25 cellular contexts compared by ENCODE assay signal in the genomic region with DNA sequence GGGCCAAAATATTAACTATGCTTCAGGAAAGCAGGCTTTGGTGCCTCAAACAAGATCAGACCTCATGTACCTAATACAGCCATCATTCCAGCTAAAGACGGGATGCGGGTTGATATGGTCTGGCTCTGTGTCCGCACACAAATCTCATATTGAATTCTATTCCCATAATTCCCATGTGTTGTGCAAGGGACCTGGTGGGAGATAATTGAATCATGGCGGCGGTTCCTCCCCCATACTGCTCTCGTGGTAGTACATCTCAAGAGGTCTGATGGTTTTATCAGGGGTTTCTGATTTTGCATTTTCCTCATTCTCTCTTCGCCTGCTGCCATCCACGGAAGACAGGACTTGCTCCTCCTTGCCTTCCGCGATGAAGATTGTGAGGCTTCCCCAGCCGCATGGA. TPM values are rescaled to one million over a fixed set of nuclear protein-coding genes. Genes with fewer than 3 reads are reported as not detected.
DNase-seq lines count a peak whose midpoint lies in the region; ATAC-seq, FAIRE-seq and TF ChIP-seq lines count a peak whose summit lies in the region.
"Had no signal": no experiment of that assay in that cellular context is flagged by ENCODE, and none has a peak within 500 bp of the region (broad histone marks: within the 10 kb centered on the region; RNA-seq: fewer than 3 reads in every experiment).

No MANE protein-coding gene starts in this region.

- H3K9ac ChIP-seq in kidney (ENCODE audit: low read length in 2 of 2), result no peak overlapping the region

- peaks cover 13% of the 10 kb centered on the region for H3K4me1 Mint-ChIP-seq in stimulated activated effector memory CD8-positive, alpha-beta T cell treated with anti-CD3 and anti-CD28 coated beads, Interleukin-12 subunit alpha, Interleukin-12 subunit beta, amount 100 ng/mL, for 72 hours
- peaks cover 18% of the 10 kb centered on the region for H3K4me1 Mint-ChIP-seq in stimulated activated naive CD8-positive, alpha-beta T cell treated with anti-CD3 and anti-CD28 coated beads, Interleukin-15, amount 100 ng/mL, for 72 hours
- peaks cover 8% of the 10 kb centered on the region for H3K4me1 Mint-ChIP-seq in activated T-cell treated with anti-CD3 and anti-CD28 coated beads, Interleukin-2, amount 50 U/mL, for 4 hours (ENCODE audit: low read depth)

- peak overlapping the region; percentile 23 for H3K27ac Mint-ChIP-seq in stimulated activated effector memory CD8-positive, alpha-beta T cell treated with anti-CD3 and anti-CD28 coated beads, Interleukin-12 subunit alpha, Interleukin-12 subunit beta, amount 100 ng/mL, for 72 hours
- no peak overlapping the region for H3K27ac Mint-ChIP-seq in stimulated activated naive CD8-positive, alpha-beta T cell treated with anti-CD3 and anti-CD28 coated beads, Interleukin-15, amount 100 ng/mL, for 72 hours
- H3K27ac Mint-ChIP-seq: GM23338, H9 had no signal

- H3K27ac ChIP-seq in kidney (ENCODE audit: low read depth in 2 of 2, low read length in 2 of 2), result no peak overlapping the region
- H3K27ac ChIP-seq: A549 had no signal

- H3K9me3 ChIP-seq in kidney (ENCODE audit: control insufficient read depth in 1 of 2, low read length in 2 of 2), result no peaks in the 10 kb centered on the region
- H3K9me3 ChIP-seq: A549 had no signal

- ATAC-seq in stimulated activated effector memory CD8-positive, alpha-beta T cell treated with anti-CD3 and anti-CD28 coated beads, Interleukin-12 subunit alpha, Interleukin-12 subunit beta, amount 100 ng/mL, for 72 hours, result no peak
- ATAC-seq in stimulated activated naive CD8-positive, alpha-beta T cell treated with anti-CD3 and anti-CD28 coated beads, Interleukin-15, amount 100 ng/mL, for 72 hours, result no peak
- ATAC-seq in activated T-cell treated with anti-CD3 and anti-CD28 coated beads, Interleukin-2, amount 50 U/mL, for 4 hours, result no peak
- ATAC-seq: A549, GM23338, HCT116 had no signal

- DNase-seq in SK-N-DZ (ENCODE audit: low spot score) (peak; percentile 74), kidney (peak; percentile 11), amniotic stem cell (lab: John Stamatoyannopoulos, UW) (no peak)
- no peak for DNase-seq in stimulated activated effector memory CD8-positive, alpha-beta T cell treated with anti-CD3 and anti-CD28 coated beads, Interleukin-12 subunit alpha, Interleukin-12 subunit beta, amount 100 ng/mL, for 72 hours (ENCODE audit: low spot score in 2 of 2)
- no peak for DNase-seq in stimulated activated naive CD8-positive, alpha-beta T cell treated with anti-CD3 and anti-CD28 coated beads, Interleukin-15, amount 100 ng/mL, for 72 hours
- no peak for DNase-seq in activated T-cell treated with anti-CD3 and anti-CD28 coated beads, Interleukin-2, amount 50 U/mL, for 4 hours
- DNase-seq: 8988T; ACHN; AML-193; C1 segment of cervical spinal cord; Calu3; CD4-positive, alpha-beta memory T cell; COR-L47; DMS53; DMS79 treated with DMSO at 0.1 percent for 48 hours; GF-D8; H9 had no signal

- no peaks in the 10 kb centered on the region for H3K36me3 ChIP-seq in kidney (ENCODE audit: control insufficient read depth in 1 of 2, insufficient read depth in 2 of 2, low read length in 2 of 2)

- H3K4me3 Mint-ChIP-seq in stimulated activated effector memory CD8-positive, alpha-beta T cell treated with anti-CD3 and anti-CD28 coated beads, Interleukin-12 subunit alpha, Interleukin-12 subunit beta, amount 100 ng/mL, for 72 hours, result no peak overlapping the region
- H3K4me3 Mint-ChIP-seq in stimulated activated naive CD8-positive, alpha-beta T cell treated with anti-CD3 and anti-CD28 coated beads, Interleukin-15, amount 100 ng/mL, for 72 hours, result no peak overlapping the region
- no peak overlapping the region for H3K4me3 Mint-ChIP-seq in activated T-cell treated with anti-CD3 and anti-CD28 coated beads, Interleukin-2, amount 50 U/mL, for 4 hours

- FAIRE-seq in kidney (lab: Jason Lieb, UNC), result no peak
- FAIRE-seq: A549, GM12891, GM18507 had no signal

- no peak for TF ChIP-seq CTCF in kidney (IDR thresholded peaks at IDR 0.05; ENCODE audit: borderline replicate concordance, extremely low read depth, insufficient read depth)

- intact Hi-C loops in kidney (cut with DNase I), result no loop called here

- H3K27me3 Mint-ChIP-seq in stimulated activated naive CD8-positive, alpha-beta T cell treated with anti-CD3 and anti-CD28 coated beads, Interleukin-15, amount 100 ng/mL, for 72 hours, result no peaks in the 10 kb centered on the region
- no peaks in the 10 kb centered on the region for H3K27me3 Mint-ChIP-seq in activated T-cell treated with anti-CD3 and anti-CD28 coated beads, Interleukin-2, amount 50 U/mL, for 4 hours (ENCODE audit: low read depth)
- H3K27me3 Mint-ChIP-seq: CD4-positive, alpha-beta memory T cell had no signal

- H3K9me3 Mint-ChIP-seq in stimulated activated effector memory CD8-positive, alpha-beta T cell treated with anti-CD3 and anti-CD28 coated beads, Interleukin-12 subunit alpha, Interleukin-12 subunit beta, amount 100 ng/mL, for 72 hours, result no peaks in the 10 kb centered on the region
- H3K9me3 Mint-ChIP-seq in stimulated activated naive CD8-positive, alpha-beta T cell treated with anti-CD3 and anti-CD28 coated beads, Interleukin-15, amount 100 ng/mL, for 72 hours, result no peaks in the 10 kb centered on the region
- no peaks in the 10 kb centered on the region for H3K9me3 Mint-ChIP-seq in activated T-cell treated with anti-CD3 and anti-CD28 coated beads, Interleukin-2, amount 50 U/mL, for 4 hours
- H3K9me3 Mint-ChIP-seq: GM23338, H9 had no signal

- peaks cover 6% of the 10 kb centered on the region for H3K36me3 Mint-ChIP-seq in stimulated activated effector memory CD8-positive, alpha-beta T cell treated with anti-CD3 and anti-CD28 coated beads, Interleukin-12 subunit alpha, Interleukin-12 subunit beta, amount 100 ng/mL, for 72 hours
- no peaks in the 10 kb centered on the region for H3K36me3 Mint-ChIP-seq in activated T-cell treated with anti-CD3 and anti-CD28 coated beads, Interleukin-2, amount 50 U/mL, for 4 hours (ENCODE audit: insufficient read depth)

- H3K4me3 ChIP-seq in kidney (ENCODE audit: low read length in 2 of 2), result no peak overlapping the region
- H3K4me3 ChIP-seq: A549, GM23338 had no signal

- no peaks in the 10 kb centered on the region for H3K4me1 ChIP-seq in kidney (ENCODE audit: control insufficient read depth in 1 of 2, insufficient read depth in 1 of 2, low read depth in 1 of 2, low read length in 2 of 2)

RNA-seq across cellular contexts. Expression of gene CHST6, which starts 19.1 kb away (rescaled TPM):
- polyA plus RNA-seq in SK-N-DZ (2014; cell fraction: cytosol; rRNA removed), result 4.2 and 4.4 TPM in 2 replicates
- 3.3 and 4.3 TPM in 2 replicates for polyA plus RNA-seq in SK-N-DZ (2014; cell fraction: nucleus; rRNA removed)
- total RNA-seq in kidney, result 0.79 TPM
- polyA plus RNA-seq in kidney (ENCODE audit: insufficient read depth, low read depth, low replicate concordance), result 0.04 TPM
- not detected for total RNA-seq in activated T-cell treated with anti-CD3 and anti-CD28 coated beads, Interleukin-2, amount 50 U/mL, for 4 hours
- total RNA-seq: G401 had no signal
- polyA plus RNA-seq: CD4-positive, alpha-beta memory T cell had no signal

RNA-seq across cellular contexts. Expression of gene CHST5, which starts 21.6 kb away (rescaled TPM):
- 0.03 TPM in 1 of 2 replicates, not detected in the other for polyA plus RNA-seq in SK-N-DZ (2014; cell fraction: cytosol; rRNA removed)
- 0.87 TPM in 1 of 2 replicates, not detected in the other for polyA plus RNA-seq in SK-N-DZ (2014; cell fraction: nucleus; rRNA removed)
- 0.13 TPM for total RNA-seq in kidney
- 0.28 TPM for polyA plus RNA-seq in kidney (ENCODE audit: insufficient read depth, low read depth, low replicate concordance)
- total RNA-seq in activated T-cell treated with anti-CD3 and anti-CD28 coated beads, Interleukin-2, amount 50 U/mL, for 4 hours, result under 1 TPM; 0.10 to 0.71 (median 0.16) TPM
- total RNA-seq: CD4-positive, alpha-beta memory T cell; Daoy; G401; GM23338; H9 had no signal
- polyA plus RNA-seq: BJ; CD4-positive, alpha-beta memory T cell; GM23338 had no signal

RNA-seq across cellular contexts. Expression of gene TMEM231, which starts 41.8 kb away (rescaled TPM):
- polyA plus RNA-seq in SK-N-DZ (2014; cell fraction: cytosol; rRNA removed), result 15.6 and 18.3 TPM in 2 replicates
- polyA plus RNA-seq in SK-N-DZ (2014; cell fraction: nucleus; rRNA removed), result 12.6 and 22.3 TPM in 2 replicates
- 13.7 TPM for total RNA-seq in kidney
- polyA plus RNA-seq in kidney (ENCODE audit: insufficient read depth, low read depth, low replicate concordance), result 8.6 TPM
- 1 to 10 TPM; 3.9 to 6.1 (median 4.1) TPM for total RNA-seq in activated T-cell treated with anti-CD3 and anti-CD28 coated beads, Interleukin-2, amount 50 U/mL, for 4 hours

RNA-seq across cellular contexts. Expression of gene TMEM170A, which starts 49.8 kb away (rescaled TPM):
- polyA plus RNA-seq in SK-N-DZ (2014; cell fraction: cytosol; rRNA removed), result 43.6 and 52.0 TPM in 2 replicates
- 19.9 and 25.5 TPM in 2 replicates for polyA plus RNA-seq in SK-N-DZ (2014; cell fraction: nucleus; rRNA removed)
- total RNA-seq in kidney, result 22.8 TPM
- polyA plus RNA-seq in kidney (ENCODE audit: insufficient read depth, low read depth, low replicate concordance), result 10.2 TPM
- 10 to 100 TPM; 45.3 to 49.1 (median 45.9) TPM for total RNA-seq in activated T-cell treated with anti-CD3 and anti-CD28 coated beads, Interleukin-2, amount 50 U/mL, for 4 hours

RNA-seq across cellular contexts. Expression of gene GABARAPL2, which starts 51.9 kb away (rescaled TPM):
- 175 and 194 TPM in 2 replicates for polyA plus RNA-seq in SK-N-DZ (2014; cell fraction: cytosol; rRNA removed)
- 120 and 137 TPM in 2 replicates for polyA plus RNA-seq in SK-N-DZ (2014; cell fraction: nucleus; rRNA removed)
- total RNA-seq in kidney, result 116 TPM
- polyA plus RNA-seq in kidney (ENCODE audit: insufficient read depth, low read depth, low replicate concordance), result 247 TPM
- total RNA-seq in activated T-cell treated with anti-CD3 and anti-CD28 coated beads, Interleukin-2, amount 50 U/mL, for 4 hours, result 10 to 100 TPM; 51.2 to 56.0 (median 53.7) TPM

Comparison
In these comparisons a context has a peak if more than half of its experiments do, and no peak if none do; other contexts are left out.
1. DNase-seq: peak in SK-N-DZ (single experiment) and kidney (single experiment); none in stimulated activated effector memory CD8-positive, alpha-beta T cell treated with anti-CD3 and anti-CD28 coated beads, Interleukin-12 subunit alpha, Interleukin-12 subunit beta, amount 100 ng/mL, for 72 hours (0 of 2), stimulated activated naive CD8-positive, alpha-beta T cell treated with anti-CD3 and anti-CD28 coated beads, Interleukin-15, amount 100 ng/mL, for 72 hours (0 of 2), activated T-cell treated with anti-CD3 and anti-CD28 coated beads, Interleukin-2, amount 50 U/mL, for 4 hours (single experiment) and amniotic stem cell (single experiment).